In the genomic region with DNA sequence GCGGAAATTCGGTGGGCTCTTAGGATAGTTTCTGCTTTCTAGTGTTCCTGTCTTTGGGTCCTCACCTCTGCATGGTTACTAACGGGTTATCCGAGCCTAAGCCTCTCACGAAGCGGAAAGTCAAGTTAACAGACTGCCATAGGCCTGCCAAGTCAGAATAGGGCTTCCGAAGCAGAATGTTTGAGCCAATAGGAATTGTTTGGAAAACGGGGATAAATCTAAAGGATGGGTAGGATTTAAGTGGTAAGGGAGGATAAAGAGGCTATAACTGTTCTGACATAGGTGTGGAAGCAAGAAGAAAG, we compare ENCODE assay signal across 9 cellular contexts. TPM values are rescaled to one million over a fixed set of nuclear protein-coding genes. Genes with fewer than 3 reads are reported as not detected.
DNase-seq lines count a peak whose midpoint lies in the region; ATAC-seq and TF ChIP-seq lines count a peak whose summit lies in the region.
"Had no signal": no experiment of that assay in that cellular context is flagged by ENCODE, and none has a peak within 500 bp of the region (broad histone marks: within the 10 kb centered on the region; RNA-seq: fewer than 3 reads in every experiment).

No MANE protein-coding gene starts in this region.

- H3K4me3 Mint-ChIP-seq in activated naive CD4-positive, alpha-beta T cell treated with anti-CD3 and anti-CD28 coated beads, Interleukin-2, amount 50 U/mL, for 24 hours: peak overlapping the region; percentile 99

- H2AK5ac ChIP-seq in mesenchymal stem cell (ENCODE audit: low read length, severe bottlenecking): no peak overlapping the region

- DNase-seq in activated naive CD4-positive, alpha-beta T cell treated with Interleukin-2 at 50 U/mL for 16 hours: no peak
- DNase-seq in brain microvascular endothelial cell (no peak), mesenchymal stem cell (no peak), dedifferentiated amniotic fluid mesenchymal stem cell (ENCODE audit: extremely low spot score) (no peak), mesenteric fat pad (ENCODE audit: low spot score) (no peak)

- no peaks in the 10 kb centered on the region for H3K36me3 ChIP-seq in brain microvascular endothelial cell (replicated peaks)
- H3K36me3 ChIP-seq in mesenchymal stem cell (ENCODE audit: control insufficient read depth in 1 of 2, insufficient read depth in 2 of 2, low read depth in 1 of 2, low read length in 2 of 2): peaks cover 0 to 18% of the 10 kb centered on the region in 2 experiments
- H3K36me3 ChIP-seq in urinary bladder (ENCODE audit: insufficient read depth): peaks cover 2% of the 10 kb centered on the region

- peaks cover 4% of the 10 kb centered on the region for H3K36me3 Mint-ChIP-seq in activated naive CD4-positive, alpha-beta T cell treated with anti-CD3 and anti-CD28 coated beads, Interleukin-2, amount 50 U/mL, for 24 hours

- peak overlapping the region; percentile 50 for H3K4me2 ChIP-seq in mesenchymal stem cell (ENCODE audit: low read length, poor library complexity, severe bottlenecking)

- TF ChIP-seq CTCF in brain microvascular endothelial cell (IDR thresholded peaks at IDR 0.05; ENCODE audit: low read depth, low read length, missing control alignments): no peak

- H3K9me3 ChIP-seq in mesenchymal stem cell (ENCODE audit: control insufficient read depth, low read length): no peaks in the 10 kb centered on the region

- peak overlapping the region; percentile 94 for H3K9ac ChIP-seq in mesenchymal stem cell (ENCODE audit: low read length)

- H2BK5ac ChIP-seq in mesenchymal stem cell (ENCODE audit: low read depth, low read length, poor library complexity, severe bottlenecking): no peak overlapping the region

- H3K23ac ChIP-seq in mesenchymal stem cell (ENCODE audit: low read length in 2 of 2): no peak overlapping the region

- no peak overlapping the region for H3K14ac ChIP-seq in mesenchymal stem cell (ENCODE audit: low read length in 2 of 2)

- H3K4me1 ChIP-seq in mesenchymal stem cell (ENCODE audit: control insufficient read depth, insufficient read depth, low read depth, low read length) (peaks cover 10% of the 10 kb centered on the region), urinary bladder (ENCODE audit: insufficient read depth) (no peaks in the 10 kb centered on the region)

- H3K18ac ChIP-seq in mesenchymal stem cell (ENCODE audit: low read depth in 1 of 2, low read length in 2 of 2): no peak overlapping the region

- H4K91ac ChIP-seq in mesenchymal stem cell (ENCODE audit: low read length): no peak overlapping the region

- H3K27ac ChIP-seq in brain microvascular endothelial cell (peak overlapping the region; percentile 76), mesenchymal stem cell (ENCODE audit: low read length, poor library complexity, severe bottlenecking) (no peak overlapping the region), urinary bladder (ENCODE audit: low read depth) (peak overlapping the region; percentile 86)

- peaks cover 4% of the 10 kb centered on the region for H3K79me1 ChIP-seq in mesenchymal stem cell (replicated peaks; ENCODE audit: low read length, poor library complexity, severe bottlenecking)

- H3K4me3 ChIP-seq in brain microvascular endothelial cell (ENCODE audit: low read depth, low read length) (peak overlapping the region; percentile 70), mesenchymal stem cell (ENCODE audit: insufficient read depth in 1 of 2, low read depth in 1 of 2, low read length in 2 of 2) (peak overlapping the region; percentile 44 to 92), urinary bladder (ENCODE audit: low read depth, low read length) (peak overlapping the region; percentile 55)

- no peaks in the 10 kb centered on the region for H3K27me3 Mint-ChIP-seq in activated naive CD4-positive, alpha-beta T cell treated with anti-CD3 and anti-CD28 coated beads, Interleukin-2, amount 50 U/mL, for 24 hours

- H3K4me1 Mint-ChIP-seq in activated naive CD4-positive, alpha-beta T cell treated with anti-CD3 and anti-CD28 coated beads, Interleukin-2, amount 50 U/mL, for 24 hours: peaks cover 33% of the 10 kb centered on the region

- H2BK12ac ChIP-seq in mesenchymal stem cell (ENCODE audit: low read length in 2 of 2): no peak overlapping the region

- peak overlapping the region; percentile 36 for H2AFZ ChIP-seq in mesenchymal stem cell (ENCODE audit: low read depth, low read length)

- H4K8ac ChIP-seq in mesenchymal stem cell (ENCODE audit: low read length): peak overlapping the region; percentile 3

- peak overlapping the region; percentile 99 for H3K27ac Mint-ChIP-seq in activated naive CD4-positive, alpha-beta T cell treated with anti-CD3 and anti-CD28 coated beads, Interleukin-2, amount 50 U/mL, for 24 hours

- ATAC-seq in HG02763 (IDR thresholded peaks at IDR 0.05; ENCODE audit: unreplicated experiment): no peak

- WGBS in mesenchymal stem cell: 4% methylated on average over 8 of the region's 8 CpGs
- under 1% methylated on average over 8 of the region's 8 CpGs for WGBS in urinary bladder

- in situ Hi-C loops in brain microvascular endothelial cell (cut with HindIII; ENCODE audit: low pct_ligation_motif_present, low sequenced_read_pairs): no loop called here

- peak overlapping the region in 1 of 2 experiments; percentile 59 for H3K4ac ChIP-seq in mesenchymal stem cell (ENCODE audit: low read depth in 1 of 2, low read length in 2 of 2)

- H3K9me3 Mint-ChIP-seq in activated naive CD4-positive, alpha-beta T cell treated with anti-CD3 and anti-CD28 coated beads, Interleukin-2, amount 50 U/mL, for 24 hours: no peaks in the 10 kb centered on the region

- H3K27me3 ChIP-seq in brain microvascular endothelial cell (replicated peaks): no peaks in the 10 kb centered on the region
- H3K27me3 ChIP-seq in mesenchymal stem cell (ENCODE audit: control insufficient read depth in 1 of 2, insufficient read depth in 1 of 2, low read length in 2 of 2): no peaks in the 10 kb centered on the region

- H2BK120ac ChIP-seq in mesenchymal stem cell (ENCODE audit: low read depth, low read length): no peak overlapping the region

- no peak overlapping the region for H2BK15ac ChIP-seq in mesenchymal stem cell (ENCODE audit: low read depth, poor library complexity, severe bottlenecking)

RNA-seq across cellular contexts. Expression of gene TMEM254, which starts 0.8 kb away (rescaled TPM):
- polyA plus RNA-seq in mesenchymal stem cell (2013, experiment 1 of 2): 13.6 TPM
- 13.5 TPM for polyA plus RNA-seq in mesenchymal stem cell (2013, experiment 2 of 2)
- total RNA-seq in urinary bladder (14.8 TPM), mesenteric fat pad (17.8 TPM)
- polyA plus RNA-seq in urinary bladder: 18.3 TPM

RNA-seq across cellular contexts. Expression of gene PLAC9, which starts 53.3 kb away (rescaled TPM):
- polyA plus RNA-seq in mesenchymal stem cell (2013, experiment 1 of 2): 1.6 TPM
- polyA plus RNA-seq in mesenchymal stem cell (2013, experiment 2 of 2): 2.0 TPM
- total RNA-seq in urinary bladder: 64.9 TPM
- 54.3 TPM for polyA plus RNA-seq in urinary bladder
- total RNA-seq in mesenteric fat pad: 94.2 TPM
- total RNA-seq: Daoy had no signal
